ENCODE assay signal across 26 cellular contexts in the genomic region with DNA sequence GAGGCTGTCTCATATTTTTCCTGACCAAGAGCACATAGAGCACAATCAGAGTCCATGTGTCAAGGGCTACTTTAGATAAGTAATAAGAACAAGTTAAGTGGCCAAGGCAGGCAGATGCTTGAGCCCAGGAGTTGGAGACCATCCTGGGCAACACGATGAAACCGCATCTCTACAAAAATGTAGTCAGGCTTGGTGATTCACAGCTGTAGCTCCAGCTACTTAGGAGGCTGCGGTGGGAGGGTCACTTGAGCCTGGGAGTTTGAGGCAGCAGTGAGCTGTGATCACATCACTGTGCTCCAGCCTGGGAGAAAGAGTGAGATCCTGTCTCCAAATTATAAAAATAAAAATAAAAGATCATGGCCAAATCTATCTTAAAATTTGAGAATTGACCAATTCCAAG.
A peak's percentile ranks its signal among the peaks of the same experiment; 100 is the strongest.
DNase-seq lines count a peak whose midpoint lies in the region; ATAC-seq, FAIRE-seq and TF ChIP-seq lines count a peak whose summit lies in the region.
"Had no signal": no experiment of that assay in that cellular context is flagged by ENCODE, and none has a peak within 500 bp of the region (broad histone marks: within the 10 kb centered on the region; RNA-seq: fewer than 3 reads in every experiment).

No MANE protein-coding gene starts in this region.

- no peak overlapping the region for H2BK5ac ChIP-seq in H1 (ENCODE audit: low read depth, low read length)

- no peak for TF ChIP-seq CTCF in H1 (IDR thresholded peaks at IDR 0.05; ENCODE audit: control extremely low read depth in 1 of 3, insufficient read depth in 1 of 3, low read depth in 1 of 3, low read length in 3 of 3)

- CTCF ChIA-PET in H1 (lab: Charles Lee; ENCODE audit: partially characterized antibody): interaction anchor here (0.6 to 2.6 kb wide), 2 partner anchors 11 to 41 kb away, joined by 3 to 8 read pairs; no protein-coding TSS in a partner anchor

- 82% methylated on average over 3 of the region's 3 CpGs; no CpG with 5 or more reads in 1 of the 2 experiments for WGBS in H1 (ENCODE audit: extremely low coverage in 1 of 2, insufficient coverage in 1 of 2, insufficient read length in 1 of 2, insufficient replicate concordance in 2 of 2, low coverage in 1 of 2, low lambda C conversion rate in 2 of 2, missing lambda C conversion rate in 1 of 2), 2 experiments

- FAIRE-seq in H1 (lab: Jason Lieb, UNC): no peak
- FAIRE-seq: A204.1, HepG2, K562 had no signal

- H3K14ac ChIP-seq in H1 (ENCODE audit: insufficient read length): no peak overlapping the region

- peaks cover 0 to 3% of the 10 kb centered on the region in 2 experiments; a peak in 1 of 4 replicates for H3K9me3 ChIP-seq in H1 (ENCODE audit: insufficient read depth in 2 of 2, low read depth in 1 of 2, low read length in 1 of 2)

- TF ChIP-seq EP300 in H1 (IDR thresholded peaks at IDR 0.05; ENCODE audit: borderline replicate concordance in 1 of 2, low read depth in 2 of 2, low read length in 2 of 2): no peak

- DNase-seq in NCI-H510A treated with DMSO at 0.1 percent for 48 hours (lab: John Stamatoyannopoulos, UW) (peak; percentile 21), NCI-H510A (lab: John Stamatoyannopoulos, UW) (no peak), M059J (ENCODE audit: low read depth) (peak; percentile 64), H1 (ENCODE audit: low read depth in 1 of 2, low spot score in 2 of 2) (no peak)
- DNase-seq: Calu3; CD8-positive, alpha-beta memory T cell; MM.1S; NCI-H1092; NCI-H1436; NCI-H187 treated with DMSO at 0.1 percent for 48 hours; NCI-H2107; NCI-H2227 treated with DMSO at 0.1 percent for 48 hours; NCI-H524 treated with DMSO at 0.1 percent for 48 hours; NCI-H82; SHP77 treated with DMSO at 0.1 percent for 48 hours; SW 1271; T-helper 17 cell had no signal

- H3K27me3 ChIP-seq in H1 (replicated peaks in 1 of 4; ENCODE audit: control insufficient read depth in 3 of 4, extremely low read depth in 1 of 4, insufficient read depth in 3 of 4, low read length in 3 of 4): no peaks in the 10 kb centered on the region

- H4K91ac ChIP-seq in H1 (replicated peaks; ENCODE audit: insufficient read length, low read length): no peak overlapping the region

- peak overlapping the region; percentile 60; the same call in 1 of the 2 replicates for H2BK12ac ChIP-seq in H1 (ENCODE audit: low read depth, low read length)

- no peak overlapping the region for H3K27ac ChIP-seq in H1 (ENCODE audit: low read depth, low read length)
- H3K27ac ChIP-seq: C4-2B, SK-N-MC had no signal

- no peaks in the 10 kb centered on the region for H3K23me2 ChIP-seq in H1 (ENCODE audit: low read depth, low read length)

- H4K20me1 ChIP-seq in H1 (replicated peaks in 1 of 2; ENCODE audit: control insufficient read depth in 1 of 2, insufficient read depth in 2 of 2, low read length in 2 of 2): no peaks in the 10 kb centered on the region

- H2AFZ ChIP-seq in H1 (ENCODE audit: low read length): no peak overlapping the region

- no peak overlapping the region for H3K9ac ChIP-seq in H1 (replicated peaks in 1 of 4; ENCODE audit: extremely low read depth in 1 of 4, low read depth in 3 of 4, low read length in 3 of 4)

- POLR2A ChIA-PET in H1 (lab: Charles Lee; ENCODE audit: partially characterized antibody): interaction anchor here (4.6 kb wide), 1 partner anchor 10 kb away, joined by 37 read pairs; no protein-coding TSS in a partner anchor

- peaks cover 0 to 57% of the 10 kb centered on the region in 2 experiments; a peak in 3 of 4 replicates for H3K79me2 ChIP-seq in H1 (ENCODE audit: control insufficient read depth in 1 of 2, insufficient read depth in 2 of 2, low read length in 2 of 2)

- H3K4ac ChIP-seq in H1 (replicated peaks; ENCODE audit: insufficient read length, low read depth, low read length): no peak overlapping the region

- no peak overlapping the region for H3K4me2 ChIP-seq in H1 (ENCODE audit: insufficient read depth in 1 of 2, low read depth in 2 of 2, low read length in 2 of 2)

- TF ChIP-seq RAD21 in H1 (IDR thresholded peaks at IDR 0.05 in 1 of 2, conservative IDR thresholded peaks at IDR 0.05 in 1 of 2; ENCODE audit: low read depth in 2 of 2, low read length in 2 of 2): no peak

- no peak overlapping the region for H2BK15ac ChIP-seq in H1 (ENCODE audit: low read length)

- no peak overlapping the region for H2AK5ac ChIP-seq in H1 (ENCODE audit: low read depth, low read length)

- no peak overlapping the region for H4K5ac ChIP-seq in H1 (ENCODE audit: insufficient read length, low read depth, low read length)

- no peak overlapping the region for H3K23ac ChIP-seq in H1 (ENCODE audit: insufficient read length)

- no peak overlapping the region for H3K56ac ChIP-seq in H1 (replicated peaks; ENCODE audit: insufficient read length, low read depth, low read length)

- no peak overlapping the region for H3K4me3 ChIP-seq in H1 (ENCODE audit: extremely low read depth in 1 of 4, insufficient read depth in 2 of 4, low read depth in 3 of 4, low read length in 4 of 4)
- H3K4me3 ChIP-seq: K562, SK-N-MC had no signal

- H2BK20ac ChIP-seq in H1 (ENCODE audit: low read length): peak overlapping the region; percentile 51; the same call in 1 of the 2 replicates

- ATAC-seq in GM21526 (IDR thresholded peaks at IDR 0.05; ENCODE audit: low FRiP score, unreplicated experiment) (no peak), HG03469 (IDR thresholded peaks at IDR 0.05; ENCODE audit: unreplicated experiment) (no peak), HG03135 (IDR thresholded peaks at IDR 0.05; ENCODE audit: unreplicated experiment) (no peak)
- ATAC-seq: HCT116, HepG2, T-helper 17 cell had no signal

- peaks cover 0 to 4% (median 1%) of the 10 kb centered on the region in 4 experiments; a peak in 2 of 8 replicates for H3K36me3 ChIP-seq in H1 (ENCODE audit: control insufficient read depth in 2 of 4, insufficient read depth in 4 of 4, low read length in 3 of 4)

- peaks cover 4 to 18% (median 14%) of the 10 kb centered on the region in 4 experiments; a peak in 4 of 7 replicates for H3K4me1 ChIP-seq in H1 (replicated peaks in 1 of 4; ENCODE audit: control insufficient read depth in 3 of 4, insufficient read depth in 4 of 4, low read length in 3 of 4)

- H3K18ac ChIP-seq in H1 (ENCODE audit: extremely low read depth, low read length): peak overlapping the region; percentile 65; the same call in 1 of the 2 replicates

- H3K79me1 ChIP-seq in H1 (ENCODE audit: low read depth, low read length): peaks cover 4% of the 10 kb centered on the region

- no peak overlapping the region for H4K8ac ChIP-seq in H1 (ENCODE audit: extremely low read depth, insufficient read depth, low read length)

- no peak overlapping the region for H2BK120ac ChIP-seq in H1 (replicated peaks; ENCODE audit: low read depth, low read length)

- TF ChIP-seq POLR2A in H1 (IDR thresholded peaks at IDR 0.05; ENCODE audit: control extremely low read depth in 1 of 2, low read depth in 2 of 2, low read length in 2 of 2): no peak

TF ChIP-seq in H1, 55 proteins besides CTCF, POLR2A, EP300 and RAD21 (continues in another document):
- TF ChIP-seq SUZ12 (IDR thresholded peaks at IDR 0.05; ENCODE audit: low read length): no peak
- TF ChIP-seq EGR1 (IDR thresholded peaks at IDR 0.05; ENCODE audit: borderline replicate concordance, low read depth, low read length): no peak
- TF ChIP-seq RFX5 (IDR thresholded peaks at IDR 0.05; ENCODE audit: borderline replicate concordance, low read depth, low read length): no peak
- no peak for TF ChIP-seq SIRT6 (IDR thresholded peaks at IDR 0.05; ENCODE audit: low read length)
- no peak for TF ChIP-seq CBX5 (IDR thresholded peaks at IDR 0.05; ENCODE audit: low read depth, low read length)
- no peak for TF ChIP-seq KDM1A (IDR thresholded peaks at IDR 0.05; ENCODE audit: borderline replicate concordance, low read length)
- no peak for TF ChIP-seq TBP (IDR thresholded peaks at IDR 0.05; ENCODE audit: low read depth, low read length)
- no peak for TF ChIP-seq SIX5 (IDR thresholded peaks at IDR 0.05; ENCODE audit: low read depth, low read length)
- TF ChIP-seq, protein P1, sequence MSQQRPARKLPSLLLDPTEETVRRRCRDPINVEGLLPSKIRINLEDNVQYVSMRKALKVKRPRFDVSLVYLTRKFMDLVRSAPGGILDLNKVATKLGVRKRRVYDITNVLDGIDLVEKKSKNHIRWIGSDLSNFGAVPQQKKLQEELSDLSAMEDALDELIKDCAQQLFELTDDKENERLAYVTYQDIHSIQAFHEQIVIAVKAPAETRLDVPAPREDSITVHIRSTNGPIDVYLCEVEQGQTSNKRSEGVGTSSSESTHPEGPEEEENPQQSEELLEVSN (IDR thresholded peaks at IDR 0.05): no peak
- no peak for TF ChIP-seq HDAC6 (IDR thresholded peaks at IDR 0.05; ENCODE audit: low read depth, low read length)
- no peak for TF ChIP-seq RNF2 (IDR thresholded peaks at IDR 0.05; ENCODE audit: borderline replicate concordance, low read depth, low read length, missing control alignments, poor library complexity, severe bottlenecking)
- TF ChIP-seq BACH1 (IDR thresholded peaks at IDR 0.05; ENCODE audit: low read length): no peak

Comparison
In these comparisons a context has a peak if more than half of its experiments do, and no peak if none do; other contexts are left out.
1. DNase-seq: peak in NCI-H510A treated with DMSO at 0.1 percent for 48 hours (single experiment) and M059J (single experiment); none in NCI-H510A (single experiment) and H1 (0 of 2).